In the genomic region with DNA sequence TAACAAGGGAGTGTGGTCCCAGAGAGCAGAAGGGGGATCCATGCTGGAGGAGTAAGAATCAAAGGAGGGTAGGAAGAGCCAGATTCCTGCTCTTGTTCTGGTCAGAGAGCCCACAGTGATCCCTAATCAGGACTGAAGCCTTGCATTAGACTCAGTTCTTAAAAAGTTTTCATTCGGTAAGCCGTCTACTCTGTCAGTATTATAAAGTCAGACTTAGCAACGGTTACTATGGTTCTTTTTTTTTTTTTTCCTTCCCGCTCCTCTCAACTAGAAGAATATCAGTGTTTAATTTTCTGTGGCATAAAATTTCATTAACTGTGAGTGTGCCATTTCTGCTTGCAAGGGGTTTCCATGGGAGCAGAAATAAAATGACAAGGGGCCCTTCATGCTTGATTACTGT, we compare ENCODE assay signal across 19 cellular contexts. TPM values are rescaled to one million over a fixed set of nuclear protein-coding genes. Genes with fewer than 3 reads are reported as not detected.
DNase-seq lines count a peak whose midpoint lies in the region; ATAC-seq, FAIRE-seq and TF ChIP-seq lines count a peak whose summit lies in the region.
"Had no signal": no experiment of that assay in that cellular context is flagged by ENCODE, and none has a peak within 500 bp of the region (broad histone marks: within the 10 kb centered on the region; RNA-seq: fewer than 3 reads in every experiment).

No MANE protein-coding gene starts in this region.

- intact Hi-C loops in pancreas (cut with DNase I) = no loop called here

- H3K9me3 ChIP-seq in pancreas = no peaks in the 10 kb centered on the region
- H3K9me3 ChIP-seq: A549, BLaER1 had no signal

- H3K4me3 ChIP-seq in pancreas = no peak overlapping the region
- H3K4me3 ChIP-seq: A549, BLaER1 had no signal

- no peak for TF ChIP-seq CTCF in pancreas (IDR thresholded peaks at IDR 0.05)

- H3K27me3 ChIP-seq in pancreas = no peaks in the 10 kb centered on the region
- H3K27me3 ChIP-seq: BLaER1 had no signal

- no peaks in the 10 kb centered on the region for H3K4me1 ChIP-seq in pancreas
- H3K4me1 ChIP-seq: A549 had no signal

- peak; percentile 40 to 69 (median 59) for ATAC-seq in pancreas
- ATAC-seq: A549 had no signal

- peak; percentile 37 for DNase-seq in NCI-H2171 treated with DMSO at 0.1 percent for 48 hours (lab: John Stamatoyannopoulos, UW)
- no peak for DNase-seq in NCI-H2171 (lab: John Stamatoyannopoulos, UW)
- no peak for DNase-seq in pancreas
- no peak for DNase-seq in cerebellar cortex (ENCODE audit: low spot score)
- DNase-seq in activated naive CD4-positive, alpha-beta T cell (lab: John Stamatoyannopoulos, UW) = no peak
- no peak for DNase-seq in activated CD4-positive, alpha-beta T cell treated with anti-CD3 and anti-CD28 coated beads for 4 hours
- DNase-seq: CD4-positive, alpha-beta memory T cell; DMS153; EL; GOT3; MM.1S; NCI-H1092; Right ventricle myocardium superior had no signal

- 15 to 17% methylated on average over 4 of the region's 4 CpGs for WGBS in pancreas, 2 donors

- H3K27ac ChIP-seq in pancreas = peak overlapping the region in 1 of 4 donors; percentile 44
- H3K27ac ChIP-seq: A549, BLaER1 had no signal

- FAIRE-seq in islet of Langerhans (lab: Jason Lieb, UNC) (peak; percentile 66), pancreas (lab: Jason Lieb, UNC) (no peak)
- FAIRE-seq: A549, GM12891, GM18507 had no signal

- H3K36me3 ChIP-seq in pancreas = no peaks in the 10 kb centered on the region
- H3K36me3 ChIP-seq: BLaER1 had no signal

RNA-seq across cellular contexts. Expression of a gene that starts 56.8 kb away (rescaled TPM):
- total RNA-seq in pancreas = 1 to 10 TPM in 2 of 6 donors, under 1 TPM in 4; 0.58 to 1.2 (median 0.79) TPM
- 1 to 10 TPM in 1 of 2 donors, under 1 TPM in 1; 0.30 to 1.4 TPM for polyA plus RNA-seq in pancreas
- polyA plus RNA-seq: IgD-negative memory B cell had no signal
